Comparison of ENCODE assay signal across 8 cellular contexts in genomic region chr10:101467286-101467770, GRCh38.
A peak's percentile ranks its signal among the peaks of the same experiment; 100 is the strongest.
DNase-seq lines count a peak whose midpoint lies in the region; ATAC-seq, FAIRE-seq and TF ChIP-seq lines count a peak whose summit lies in the region.

No MANE protein-coding gene starts in this region.

- H3K9me3 ChIP-seq in keratinocyte (ENCODE audit: control insufficient read depth, low read depth, low read length) = no peaks in the 10 kb centered on the region
- H3K9me3 ChIP-seq in suprapubic skin = no peaks in the 10 kb centered on the region

- FAIRE-seq in keratinocyte (lab: Jason Lieb, UNC) = peak; percentile 69

- no peak overlapping the region for H2AFZ ChIP-seq in keratinocyte (ENCODE audit: control insufficient read depth, low read length)

- H3K4me1 ChIP-seq in keratinocyte (ENCODE audit: control insufficient read depth, extremely low read depth, insufficient read depth, low read length) (no peaks in the 10 kb centered on the region), suprapubic skin (no peaks in the 10 kb centered on the region)

- H3K27me3 ChIP-seq in keratinocyte (ENCODE audit: control insufficient read depth, extremely low read depth, insufficient read depth, low read length) (no peaks in the 10 kb centered on the region), suprapubic skin (no peaks in the 10 kb centered on the region)

- peak overlapping the region; percentile 50 for H3K4me2 ChIP-seq in keratinocyte (ENCODE audit: control insufficient read depth, extremely low read depth, insufficient read depth, low read depth, low read length)

- no peak overlapping the region for H3K27ac ChIP-seq in keratinocyte (ENCODE audit: control insufficient read depth, insufficient read depth, low read length)
- no peak overlapping the region for H3K27ac ChIP-seq in suprapubic skin

- dilution Hi-C loops in keratinocyte (cut with MboI; ENCODE audit: extremely low pct_ligation_motif_present, low sequenced_read_pairs) = no loop called here

- peak; percentile 65 to 89 (median 78) for TF ChIP-seq CTCF in keratinocyte (optimal IDR thresholded peaks at IDR 0.05 in 1 of 3, IDR thresholded peaks at IDR 0.05 in 1 of 3, conservative IDR thresholded peaks at IDR 0.05 in 1 of 3; ENCODE audit: extremely low read depth in 1 of 3, insufficient read depth in 2 of 3, low read length in 3 of 3)
- peak; percentile 52 to 75 for TF ChIP-seq CTCF in suprapubic skin (IDR thresholded peaks at IDR 0.05)

- DNase-seq in A172 (ENCODE audit: low spot score) = peak; percentile 64
- DNase-seq in GM03348 (ENCODE audit: low spot score) = peak; percentile 74
- peak; percentile 87 for DNase-seq in NAMALWA (ENCODE audit: low spot score)
- peak; percentile 17 for DNase-seq in SIG-M5 (lab: John Stamatoyannopoulos, UW)
- peak; percentile 89 for DNase-seq in cerebellar cortex (ENCODE audit: low spot score)
- peak; percentile 61 for DNase-seq in keratinocyte (ENCODE audit: low read depth, low spot score)
- no peak for DNase-seq in suprapubic skin (ENCODE audit: low spot score in 2 of 2)

- no peak overlapping the region for H3K9ac ChIP-seq in keratinocyte (ENCODE audit: control insufficient read depth, extremely low read depth, insufficient read depth, low read length)

- H3K9me1 ChIP-seq in keratinocyte (ENCODE audit: control insufficient read depth, extremely low read depth, insufficient read depth, low read length) = no peaks in the 10 kb centered on the region

- WGBS in suprapubic skin = 1% methylated on average over 3 of the region's 3 CpGs

- no peak for TF ChIP-seq EP300 in suprapubic skin (IDR thresholded peaks at IDR 0.05)

- no peaks in the 10 kb centered on the region for H3K79me2 ChIP-seq in keratinocyte (ENCODE audit: control insufficient read depth, insufficient read depth, low read length)

- H4K20me1 ChIP-seq in keratinocyte (ENCODE audit: control insufficient read depth, extremely low read depth, insufficient read depth, low read length) = no peaks in the 10 kb centered on the region

- H3K4me3 ChIP-seq in keratinocyte (ENCODE audit: control insufficient read depth in 2 of 3, extremely low read depth in 1 of 3, insufficient read depth in 2 of 3, low read depth in 1 of 3, low read length in 3 of 3) (no peak overlapping the region), suprapubic skin (no peak overlapping the region)

- TF ChIP-seq POLR2A in suprapubic skin (IDR thresholded peaks at IDR 0.05) = no peak

- ATAC-seq in GM18858 (IDR thresholded peaks at IDR 0.05; ENCODE audit: unreplicated experiment) = no peak

- H3K36me3 ChIP-seq in keratinocyte (ENCODE audit: control insufficient read depth in 2 of 2, extremely low read depth in 1 of 2, insufficient read depth in 2 of 2, low read length in 2 of 2) = no peaks in the 10 kb centered on the region
- no peaks in the 10 kb centered on the region for H3K36me3 ChIP-seq in suprapubic skin

Comparison
In these comparisons a context has a peak if more than half of its experiments do, and no peak if none do; other contexts are left out.
1. DNase-seq: peak in A172 (single experiment), GM03348 (single experiment), NAMALWA (single experiment), SIG-M5 (single experiment), cerebellar cortex (single experiment) and keratinocyte (single experiment); none in suprapubic skin (0 of 2).